In genomic region chr12:108807476-108807875, GRCh38 we compare ENCODE assay signal across 24 cellular contexts. TPM values are rescaled to one million over a fixed set of nuclear protein-coding genes. Genes with fewer than 3 reads are reported as not detected.
A peak's percentile ranks its signal among the peaks of the same experiment; 100 is the strongest.
DNase-seq lines count a peak whose midpoint lies in the region; ATAC-seq and TF ChIP-seq lines count a peak whose summit lies in the region.
"Had no signal": no experiment of that assay in that cellular context is flagged by ENCODE, and none has a peak within 500 bp of the region (broad histone marks: within the 10 kb centered on the region; RNA-seq: fewer than 3 reads in every experiment).

No MANE protein-coding gene starts in this region.

- TF ChIP-seq CTCF in smooth muscle cell (IDR thresholded peaks at IDR 0.05; ENCODE audit: borderline replicate concordance, insufficient read depth, poor library complexity, severe bottlenecking) (no peak), body of pancreas (IDR thresholded peaks at IDR 0.05) (no peak)

- no peak overlapping the region for H3K4me3 Mint-ChIP-seq in T-helper 17 cell
- H3K4me3 Mint-ChIP-seq: activated naive CD8-positive, alpha-beta T cell treated with anti-CD3 and anti-CD28 coated beads, Interleukin-2, amount 10 ng/mL, durations not matched to agents 7 days and 5 days; CD4-positive, alpha-beta memory T cell; stimulated activated naive B cell treated with anti-CD40 and anti-IgM and Interleukin-4, amounts not matched to agents 10 μg/mL and 1 μg/mL and 100 μg/mL, for 72 hours; T-helper 2 cell treated with Interferon-gamma antibody and Interleukin-4, amounts not matched to agents 5 μg/mL and 100 μg/mL, for 36 hours had no signal

- intact Hi-C loops in body of pancreas (cut with DNase I), result no loop called here

- DNase-seq in GM23248 (peak; percentile 1), T-helper 17 cell (no peak), mesenteric fat pad (ENCODE audit: low spot score) (peak; percentile 68), smooth muscle cell (lab: John Stamatoyannopoulos, UW; ENCODE audit: unreplicated experiment) (no peak), body of pancreas (no peak)
- DNase-seq: activated CD4-positive, alpha-beta T cell treated with anti-CD3 and anti-CD28 coated beads, Interleukin-2, amount 50 U/mL, for 1 hour; activated CD8-positive, alpha-beta memory T cell treated with anti-CD3 and anti-CD28 coated beads, Interleukin-2, amount 50 U/mL, for 4 hours; activated naive CD8-positive, alpha-beta T cell treated with anti-CD3 and anti-CD28 coated beads, Interleukin-2, amount 10 ng/mL, durations not matched to agents 7 days and 5 days; CD4-positive, alpha-beta memory T cell; cerebellar nuclear complex; DMS 273 treated with DMSO at 0.1 percent for 48 hours; effector CD4-positive, alpha-beta T cell; kidney; NCI-H1105 treated with DMSO at 0.1 percent for 48 hours; NCI-H2029 treated with DMSO at 0.1 percent for 48 hours; NCI-H446; small intestine; stimulated activated naive B cell treated with anti-CD40 and anti-IgM and Interleukin-4, amounts not matched to agents 10 μg/mL and 1 μg/mL and 100 μg/mL, for 72 hours; testis had no signal

- H3K9me2 ChIP-seq in GM23248 (ENCODE audit: insufficient read depth), result no peaks in the 10 kb centered on the region

- H4K20me1 ChIP-seq in GM23248 (ENCODE audit: insufficient read depth) (no peaks in the 10 kb centered on the region), smooth muscle cell (ENCODE audit: low read depth) (no peaks in the 10 kb centered on the region)

- no peaks in the 10 kb centered on the region for H3K27me3 ChIP-seq in GM23248 (replicated peaks; ENCODE audit: insufficient read depth)
- no peaks in the 10 kb centered on the region for H3K27me3 ChIP-seq in smooth muscle cell (ENCODE audit: low read depth)
- no peaks in the 10 kb centered on the region for H3K27me3 ChIP-seq in body of pancreas
- H3K27me3 ChIP-seq: testis had no signal

- no peaks in the 10 kb centered on the region for H3K27me3 Mint-ChIP-seq in T-helper 17 cell
- H3K27me3 Mint-ChIP-seq: activated naive CD8-positive, alpha-beta T cell treated with anti-CD3 and anti-CD28 coated beads, Interleukin-2, amount 10 ng/mL, durations not matched to agents 7 days and 5 days; CD4-positive, alpha-beta memory T cell; stimulated activated naive B cell treated with anti-CD40 and anti-IgM and Interleukin-4, amounts not matched to agents 10 μg/mL and 1 μg/mL and 100 μg/mL, for 72 hours had no signal

- peaks cover 52% of the 10 kb centered on the region for H3K79me2 ChIP-seq in GM23248 (ENCODE audit: insufficient read depth)
- no peaks in the 10 kb centered on the region for H3K79me2 ChIP-seq in smooth muscle cell (ENCODE audit: low read depth)

- H3K27ac ChIP-seq in GM23248, result peak overlapping the region; percentile 97; the same call in 1 of the 2 replicates
- H3K27ac ChIP-seq in smooth muscle cell (ENCODE audit: low read depth), result peak overlapping the region; percentile 99
- no peak overlapping the region for H3K27ac ChIP-seq in body of pancreas

- no peak for TF ChIP-seq POLR2A in body of pancreas (IDR thresholded peaks at IDR 0.05)

- H3K4me1 ChIP-seq in GM23248 (ENCODE audit: insufficient read depth), result peaks cover 41% of the 10 kb centered on the region
- H3K4me1 ChIP-seq in smooth muscle cell (ENCODE audit: low read depth), result peaks cover 31% of the 10 kb centered on the region
- H3K4me1 ChIP-seq in body of pancreas, result peaks cover 3% of the 10 kb centered on the region

- H3F3A ChIP-seq in GM23248 (ENCODE audit: insufficient read depth), result peaks cover 58% of the 10 kb centered on the region
- H3F3A ChIP-seq in smooth muscle cell (ENCODE audit: low read depth), result peaks cover 34% of the 10 kb centered on the region

- no peaks in the 10 kb centered on the region for H3K4me1 Mint-ChIP-seq in T-helper 17 cell

- 85 to 89% methylated on average over 15 of the region's 15 CpGs for WGBS in GM23248 (ENCODE audit: low coverage in 1 of 2, low lambda C conversion rate in 2 of 2, missing lambda C conversion rate in 2 of 2), 2 experiments
- 97% methylated on average over 15 of the region's 15 CpGs for WGBS in smooth muscle cell (ENCODE audit: low lambda C conversion rate)
- 70 to 90% methylated on average over 8 to 15 of the region's 15 CpGs for WGBS in body of pancreas, 2 donors

- in situ Hi-C loops in GM23248 (cut with MboI), result loop anchor here (10.0 kb wide), 2 partner anchors 143 to 243 kb away; partner anchors contain the start of genes ISCU and SART3

- H3K9ac ChIP-seq in GM23248, result no peak overlapping the region
- H3K9ac ChIP-seq in smooth muscle cell (ENCODE audit: low read depth), result no peak overlapping the region

- H2AFZ ChIP-seq in GM23248 (no peak overlapping the region), smooth muscle cell (ENCODE audit: low read depth) (no peak overlapping the region)

- ATAC-seq in T-helper 17 cell, result no peak
- ATAC-seq in body of pancreas, result no peak
- ATAC-seq in GM21423 (IDR thresholded peaks at IDR 0.05; ENCODE audit: unreplicated experiment), result no peak
- ATAC-seq in GM19035 (IDR thresholded peaks at IDR 0.05; ENCODE audit: unreplicated experiment), result no peak
- ATAC-seq: SK-N-SH treated with all-trans-retinoic acid at 6 μM for 48 hours; stimulated activated naive B cell treated with anti-CD40 and anti-IgM and Interleukin-4, amounts not matched to agents 10 μg/mL and 1 μg/mL and 100 μg/mL, for 72 hours had no signal

- peaks cover 2% of the 10 kb centered on the region for H3K36me3 Mint-ChIP-seq in T-helper 17 cell (ENCODE audit: low read depth)

- H3K36me3 ChIP-seq in GM23248 (ENCODE audit: low read depth) (peaks cover 53% of the 10 kb centered on the region), smooth muscle cell (ENCODE audit: low read depth) (no peaks in the 10 kb centered on the region), body of pancreas (replicated peaks in 1 of 2; ENCODE audit: insufficient read depth in 1 of 2, low read depth in 2 of 2) (peaks cover 1 to 24% of the 10 kb centered on the region in 2 donors)

- H3K9me3 ChIP-seq in GM23248 (ENCODE audit: low read depth) (no peaks in the 10 kb centered on the region), T-helper 17 cell (ENCODE audit: control insufficient read depth, low read length, poor library complexity, severe bottlenecking) (no peaks in the 10 kb centered on the region), smooth muscle cell (replicated peaks; ENCODE audit: low read depth) (no peaks in the 10 kb centered on the region), body of pancreas (no peaks in the 10 kb centered on the region)
- H3K9me3 ChIP-seq: testis had no signal

- H3K4me3 ChIP-seq in GM23248 (no peak overlapping the region), smooth muscle cell (no peak overlapping the region), body of pancreas (no peak overlapping the region)
- H3K4me3 ChIP-seq: lung, testis had no signal

- peak overlapping the region; percentile 43 for H3K27ac Mint-ChIP-seq in T-helper 17 cell
- H3K27ac Mint-ChIP-seq: activated naive CD8-positive, alpha-beta T cell treated with anti-CD3 and anti-CD28 coated beads, Interleukin-2, amount 10 ng/mL, durations not matched to agents 7 days and 5 days; CD4-positive, alpha-beta memory T cell had no signal

- H3K4me2 ChIP-seq in GM23248 (ENCODE audit: unreplicated experiment) (no peak overlapping the region), smooth muscle cell (no peak overlapping the region)

RNA-seq across cellular contexts. Expression of gene SSH1, which starts 49.9 kb away (rescaled TPM):
- 21.9 and 33.5 TPM in 2 replicates for total RNA-seq in GM23248 (2014; rRNA removed; shearing (Covaris generic))
- 44.0 and 49.0 TPM in 2 replicates for polyA plus RNA-seq in GM23248 (2016; fragmentation: Nextera tagmentation; extraction: Ambion mirVana)
- total RNA-seq in T-helper 17 cell, result 10 to 100 TPM; 22.3 to 31.2 TPM
- 63.2 TPM for total RNA-seq in mesenteric fat pad
- total RNA-seq in smooth muscle cell, result 15.2 and 17.2 TPM in 2 replicates
- 22.0 and 24.7 TPM in 2 replicates for polyA plus RNA-seq in smooth muscle cell
- total RNA-seq in body of pancreas, result 10 to 100 TPM in 1 of 2 donors, 1 to 10 TPM in 1; 5.6 to 16.9 TPM

Comparison
In these comparisons a context has a peak if more than half of its experiments do, and no peak if none do; other contexts are left out.
1. DNase-seq: peak in GM23248 (single experiment) and mesenteric fat pad (single experiment); none in T-helper 17 cell (0 of 3), smooth muscle cell (single experiment) and body of pancreas (0 of 4).
2. H3K27ac ChIP-seq: peak in GM23248 (single experiment) and smooth muscle cell (single experiment); none in body of pancreas (0 of 4).